Comparison of ENCODE assay signal across 16 cellular contexts in genomic region chr12:66497000-66497897, GRCh38.
"Had no signal": no experiment of that assay in that cellular context is flagged by ENCODE, and none has a peak within 500 bp of the region (broad histone marks: within the 10 kb centered on the region; RNA-seq: fewer than 3 reads in every experiment).

No MANE protein-coding gene starts in this region.

- H3K36me3 ChIP-seq: esophagus muscularis mucosa, heart left ventricle, ovary had no signal

- H3K27ac ChIP-seq: esophagus muscularis mucosa, heart left ventricle, ovary had no signal

- H3K4me1 Mint-ChIP-seq: activated naive CD4-positive, alpha-beta T cell treated with anti-CD3 and anti-CD28 coated beads, Interleukin-2, amount 50 U/mL, for 24 hours; mesothelial cell of epicardium had no signal

- H3K27ac Mint-ChIP-seq: activated CD8-positive, alpha-beta memory T cell treated with anti-CD3 and anti-CD28 coated beads, Interleukin-2, amount 10 ng/mL, durations not matched to agents 7 days and 5 days; activated naive CD4-positive, alpha-beta T cell treated with anti-CD3 and anti-CD28 coated beads, Interleukin-2, amount 50 U/mL, for 24 hours; activated T-cell treated with anti-CD3 and anti-CD28 coated beads, Interleukin-2, amount 50 U/mL, for 24 hours; mesothelial cell of epicardium; stimulated activated naive CD8-positive, alpha-beta T cell treated with anti-CD3 and anti-CD28 coated beads, Interleukin-15, Interleukin-2, amounts not matched to agents 100 ng/mL and 50 ng/mL, for 24 hours; T-helper 2 cell treated with Interferon-gamma antibody and Interleukin-4, amounts not matched to agents 5 μg/mL and 100 μg/mL, for 36 hours had no signal

- H3K27me3 ChIP-seq: esophagus muscularis mucosa, ovary had no signal

- H3K4me1 ChIP-seq: esophagus muscularis mucosa, heart left ventricle had no signal

- H3K9me3 ChIP-seq: esophagus muscularis mucosa, heart left ventricle, ovary had no signal

- H3K4me3 Mint-ChIP-seq: activated CD8-positive, alpha-beta memory T cell treated with anti-CD3 and anti-CD28 coated beads, Interleukin-2, amount 10 ng/mL, durations not matched to agents 7 days and 5 days; activated naive CD4-positive, alpha-beta T cell treated with anti-CD3 and anti-CD28 coated beads, Interleukin-2, amount 50 U/mL, for 24 hours; activated T-cell treated with anti-CD3 and anti-CD28 coated beads, Interleukin-2, amount 50 U/mL, for 24 hours; mesothelial cell of epicardium; neural crest cell; stimulated activated naive CD8-positive, alpha-beta T cell treated with anti-CD3 and anti-CD28 coated beads, Interleukin-15, Interleukin-2, amounts not matched to agents 100 ng/mL and 50 ng/mL, for 24 hours; T-helper 2 cell treated with Interferon-gamma antibody and Interleukin-4, amounts not matched to agents 5 μg/mL and 100 μg/mL, for 36 hours had no signal

- H3K27me3 Mint-ChIP-seq: activated naive CD4-positive, alpha-beta T cell treated with anti-CD3 and anti-CD28 coated beads, Interleukin-2, amount 50 U/mL, for 24 hours; stimulated activated naive CD8-positive, alpha-beta T cell treated with anti-CD3 and anti-CD28 coated beads, Interleukin-15, Interleukin-2, amounts not matched to agents 100 ng/mL and 50 ng/mL, for 24 hours had no signal

- H3K9me3 Mint-ChIP-seq: activated naive CD4-positive, alpha-beta T cell treated with anti-CD3 and anti-CD28 coated beads, Interleukin-2, amount 50 U/mL, for 24 hours; activated T-cell treated with anti-CD3 and anti-CD28 coated beads, Interleukin-2, amount 50 U/mL, for 24 hours; mesothelial cell of epicardium; neural crest cell; stimulated activated naive CD8-positive, alpha-beta T cell treated with anti-CD3 and anti-CD28 coated beads, Interleukin-15, Interleukin-2, amounts not matched to agents 100 ng/mL and 50 ng/mL, for 24 hours; T-helper 2 cell treated with Interferon-gamma antibody and Interleukin-4, amounts not matched to agents 5 μg/mL and 100 μg/mL, for 36 hours had no signal

- ATAC-seq: activated CD8-positive, alpha-beta memory T cell treated with anti-CD3 and anti-CD28 coated beads, Interleukin-2, amount 10 ng/mL, durations not matched to agents 7 days and 5 days; heart left ventricle had no signal

- DNase-seq: activated CD4-positive, alpha-beta T cell treated with anti-CD3 and anti-CD28 coated beads for 1 hour; activated CD4-positive, alpha-beta T cell treated with anti-CD3 and anti-CD28 coated beads, Interleukin-2, amount 50 U/mL, for 48 hours; activated CD8-positive, alpha-beta memory T cell treated with anti-CD3 and anti-CD28 coated beads, Interleukin-2, amount 10 ng/mL, durations not matched to agents 7 days and 5 days; activated effector memory CD4-positive, alpha-beta T cell treated with Interleukin-2 at 50 U/mL for 16 hours; activated T-cell treated with anti-CD3 and anti-CD28 coated beads, Interleukin-2, amount 50 U/mL, for 24 hours; amygdala; heart left ventricle; ovary; stimulated activated CD4-positive, alpha-beta T cell treated with anti-CD3 and anti-CD28 coated beads, Interleukin-4, amount 100 ng/mL, for 1 hour; stimulated activated CD8-positive, alpha-beta memory T cell treated with anti-CD3 and anti-CD28 coated beads, Interleukin-4, amount 100 ng/mL, for 48 hours had no signal

- H3K4me3 ChIP-seq: esophagus muscularis mucosa, heart left ventricle, ovary had no signal

- H3K36me3 Mint-ChIP-seq: activated CD8-positive, alpha-beta memory T cell treated with anti-CD3 and anti-CD28 coated beads, Interleukin-2, amount 10 ng/mL, durations not matched to agents 7 days and 5 days; activated naive CD4-positive, alpha-beta T cell treated with anti-CD3 and anti-CD28 coated beads, Interleukin-2, amount 50 U/mL, for 24 hours; mesothelial cell of epicardium had no signal
